ENCODE assay signal across 11 cellular contexts in the genomic region with DNA sequence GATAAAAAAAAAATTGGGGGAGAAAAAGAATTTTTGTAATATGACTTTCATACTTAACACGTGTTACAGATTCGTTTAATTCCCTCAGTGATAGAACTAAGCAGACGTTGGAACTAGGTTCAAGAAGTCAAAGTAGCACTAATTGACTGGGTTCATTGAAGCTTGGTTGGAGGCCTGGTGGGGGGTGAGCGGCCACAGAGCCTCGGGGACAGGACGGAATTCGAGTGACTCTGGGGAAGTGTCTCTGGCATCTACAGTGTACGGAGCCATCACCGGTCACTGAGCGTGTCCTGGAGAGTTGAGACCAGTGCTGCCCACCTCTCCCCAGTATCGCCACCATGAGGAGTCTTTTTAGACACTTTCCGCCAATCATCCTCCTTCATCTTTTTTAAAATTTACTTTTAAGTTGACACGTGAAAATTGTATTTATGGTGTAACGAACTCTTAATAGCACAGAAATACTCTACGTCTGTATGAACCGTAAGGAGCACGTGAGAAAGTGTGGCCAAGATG. TPM values are rescaled to one million over a fixed set of nuclear protein-coding genes. Genes with fewer than 3 reads are reported as not detected.
DNase-seq lines count a peak whose midpoint lies in the region; ATAC-seq and TF ChIP-seq lines count a peak whose summit lies in the region.
"Had no signal": no experiment of that assay in that cellular context is flagged by ENCODE, and none has a peak within 500 bp of the region (broad histone marks: within the 10 kb centered on the region; RNA-seq: fewer than 3 reads in every experiment).

No MANE protein-coding gene starts in this region.

- H3K23ac ChIP-seq in trophoblast cell (ENCODE audit: low read length), result no peak overlapping the region

- no peaks in the 10 kb centered on the region for H4K20me1 ChIP-seq in PC-3 (ENCODE audit: low read length)

- POLR2A ChIA-PET in PC-3 (lab: Charles Lee; ENCODE audit: unreplicated experiment), result no interaction called here

- no peak for ATAC-seq in PC-3
- ATAC-seq in GM21723 (IDR thresholded peaks at IDR 0.05; ENCODE audit: unreplicated experiment), result no peak

- no peak overlapping the region for H3K27ac Mint-ChIP-seq in Calu3 (ENCODE audit: unreplicated experiment)

- no peak overlapping the region for H3K18ac ChIP-seq in trophoblast cell (ENCODE audit: low read length)

- H3K4me3 Mint-ChIP-seq in Calu3 (ENCODE audit: low read depth, unreplicated experiment), result peak overlapping the region; percentile 94

- H3K9me3 ChIP-seq in PC-3 (ENCODE audit: low read length) (no peaks in the 10 kb centered on the region), endocrine pancreas (ENCODE audit: control insufficient read depth, low read length) (no peaks in the 10 kb centered on the region), trophoblast cell (ENCODE audit: insufficient read depth, low read depth, low read length) (no peaks in the 10 kb centered on the region)

- H3K27me3 Mint-ChIP-seq in Calu3 (ENCODE audit: unreplicated experiment), result no peaks in the 10 kb centered on the region

- H3K9me2 ChIP-seq in PC-3 (replicated peaks; ENCODE audit: low read length), result no peaks in the 10 kb centered on the region

- peak overlapping the region; percentile 51; the same call in 1 of the 2 replicates for H2AFZ ChIP-seq in PC-3 (ENCODE audit: low read length)
- no peak overlapping the region for H2AFZ ChIP-seq in trophoblast cell (ENCODE audit: insufficient read depth, low read length, poor library complexity)

- H3K36me3 Mint-ChIP-seq in Calu3 (ENCODE audit: insufficient read depth, unreplicated experiment), result peaks cover 46% of the 10 kb centered on the region

- H2BK5ac ChIP-seq in trophoblast cell (ENCODE audit: low read depth, low read length, poor library complexity), result no peak overlapping the region

- peaks cover 84% of the 10 kb centered on the region for H3K79me2 ChIP-seq in PC-3 (ENCODE audit: low read length)
- H3K79me2 ChIP-seq in trophoblast cell (ENCODE audit: control insufficient read depth, insufficient read depth, low read length, poor library complexity), result peaks cover 14% of the 10 kb centered on the region

- H2BK120ac ChIP-seq in trophoblast cell (ENCODE audit: insufficient read depth, low read length, poor library complexity), result no peak overlapping the region

- no peaks in the 10 kb centered on the region for H3K9me3 Mint-ChIP-seq in Calu3 (ENCODE audit: low read depth, unreplicated experiment)

- no CpG with 5 or more reads among the region's 17 CpGs for WGBS in trophoblast cell (ENCODE audit: extremely low coverage, insufficient coverage, insufficient read length)

- H3K27me3 ChIP-seq in PC-3 (ENCODE audit: low read length) (no peaks in the 10 kb centered on the region), endocrine pancreas (ENCODE audit: control insufficient read depth, insufficient read depth, low read length) (no peaks in the 10 kb centered on the region), trophoblast cell (ENCODE audit: insufficient read depth, low read length) (no peaks in the 10 kb centered on the region)

- H3K4me2 ChIP-seq in PC-3 (ENCODE audit: low read length) (peak overlapping the region; percentile 99), trophoblast cell (ENCODE audit: low read length) (peak overlapping the region; percentile 92)

- CTCF ChIA-PET in Calu3 (lab: Charles Lee), result no interaction called here
- CTCF ChIA-PET in PC-3 (lab: Charles Lee), result no interaction called here

- no peak overlapping the region for H4K91ac ChIP-seq in trophoblast cell (ENCODE audit: low read depth, low read length)

- H3K9ac ChIP-seq in PC-3 (ENCODE audit: low read length), result peak overlapping the region; percentile 77
- peak overlapping the region; percentile 22 for H3K9ac ChIP-seq in endocrine pancreas (ENCODE audit: control insufficient read depth, insufficient read depth, low read length)
- H3K9ac ChIP-seq in trophoblast cell (ENCODE audit: low read length), result no peak overlapping the region

- H3F3A ChIP-seq in PC-3 (ENCODE audit: low read length, unreplicated experiment), result peaks cover under 1% of the 10 kb centered on the region

- H3K4me3 ChIP-seq in PC-3 (ENCODE audit: low read length) (peak overlapping the region; percentile 87), endocrine pancreas (ENCODE audit: control insufficient read depth, insufficient read depth, low read length) (peak overlapping the region; percentile 43), trophoblast cell (ENCODE audit: low read depth, low read length) (no peak overlapping the region)

- TF ChIP-seq CTCF in Calu3 (IDR thresholded peaks at IDR 0.05; ENCODE audit: unreplicated experiment) (no peak), PC-3 (conservative IDR thresholded peaks at IDR 0.05; ENCODE audit: low read depth, low read length) (no peak)

- H3K4ac ChIP-seq in trophoblast cell (ENCODE audit: low read depth, low read length), result peak overlapping the region; percentile 73

- H4K12ac ChIP-seq in trophoblast cell (ENCODE audit: low read depth, low read length), result no peak overlapping the region

- H3K27ac ChIP-seq in PC-3 (ENCODE audit: low read length) (no peak overlapping the region), trophoblast cell (ENCODE audit: low read depth, low read length) (no peak overlapping the region)

- peaks cover 30% of the 10 kb centered on the region for H3K4me1 Mint-ChIP-seq in Calu3 (ENCODE audit: low read depth, unreplicated experiment)

- TSS peak; percentile 68 for BruUV-seq in Calu3 (replicated peaks; lab: Mats Ljungman, UMichigan)
- BruUV-seq in PC-3 (replicated peaks; lab: Mats Ljungman, UMichigan), result TSS peak; percentile 43

- H3K79me1 ChIP-seq in trophoblast cell (ENCODE audit: low read length), result peaks cover 5% of the 10 kb centered on the region

- peaks cover 46% of the 10 kb centered on the region for H3K4me1 ChIP-seq in PC-3 (ENCODE audit: insufficient read depth, low read length)
- no peaks in the 10 kb centered on the region for H3K4me1 ChIP-seq in endocrine pancreas (ENCODE audit: control insufficient read depth, insufficient read depth, low read length)
- H3K4me1 ChIP-seq in trophoblast cell (ENCODE audit: control insufficient read depth in 1 of 2, insufficient read depth in 2 of 2, low read length in 2 of 2), result peaks cover 7 to 16% of the 10 kb centered on the region in 2 experiments

- no peak overlapping the region for H4K8ac ChIP-seq in trophoblast cell (ENCODE audit: low read depth, low read length)

- DNase-seq in Calu3, result no peak
- DNase-seq in PC-3, result no peak
- no peak for DNase-seq in trophoblast cell
- DNase-seq in DMS79 treated with DMSO at 0.1 percent for 48 hours (lab: John Stamatoyannopoulos, UW), result no peak
- DNase-seq in NOMO-1 treated with dmso at 0.1 percent for 144 hours (lab: John Stamatoyannopoulos, UW; ENCODE audit: unreplicated experiment), result no peak
- no peak for DNase-seq in cortex of kidney (lab: John Stamatoyannopoulos, UW)
- DNase-seq: activated naive CD4-positive, alpha-beta T cell treated with anti-CD3 and anti-CD28 coated beads, Interleukin-2, amount 50 U/mL, for 16 hours; NCI-H1092; stimulated activated CD4-positive, alpha-beta T cell treated with anti-CD3 and anti-CD28 coated beads, Interleukin-1b, Interleukin-23, amount 100 ng/mL, for 48 hours had no signal

- no peak overlapping the region for H2BK12ac ChIP-seq in trophoblast cell (ENCODE audit: low read length)

- intact Hi-C loops in Calu3 (cut with micrococcal nuclease; ENCODE audit: unreplicated experiment) (no loop called here), PC-3 (cut with micrococcal nuclease) (loop anchor here (10.0 kb wide), 1 partner anchor 142 kb away; no protein-coding TSS in a partner anchor)

- no peak overlapping the region for H3K14ac ChIP-seq in trophoblast cell (ENCODE audit: low read length)

- no peaks in the 10 kb centered on the region for H3K36me3 ChIP-seq in PC-3 (ENCODE audit: low read depth, low read length)
- H3K36me3 ChIP-seq in endocrine pancreas (ENCODE audit: control insufficient read depth, insufficient read depth, low read length), result no peaks in the 10 kb centered on the region
- peaks cover 2 to 5% of the 10 kb centered on the region in 2 experiments for H3K36me3 ChIP-seq in trophoblast cell (ENCODE audit: control insufficient read depth in 1 of 2, insufficient read depth in 2 of 2, low read length in 2 of 2)

- H2AK5ac ChIP-seq in trophoblast cell (ENCODE audit: low read length), result no peak overlapping the region

RNA-seq across cellular contexts. Expression of gene ZFYVE21, which starts 1.3 kb away (rescaled TPM):
- 45.7 and 48.8 TPM in 2 replicates for total RNA-seq in Calu3 (2022)
- total RNA-seq in PC-3 (2014; rRNA removed), result 47.2 and 50.1 TPM in 2 replicates
- polyA plus RNA-seq in trophoblast cell (2013), result 49.1 and 50.0 TPM in 2 replicates

RNA-seq across cellular contexts. Expression of gene XRCC3, which starts 1.7 kb away (rescaled TPM):
- total RNA-seq in Calu3 (2022) (48.6 and 52.9 TPM in 2 replicates), PC-3 (2014; rRNA removed) (61.3 and 80.3 TPM in 2 replicates)
- 10.1 and 11.7 TPM in 2 replicates for polyA plus RNA-seq in trophoblast cell (2013)
